In the genomic region with DNA sequence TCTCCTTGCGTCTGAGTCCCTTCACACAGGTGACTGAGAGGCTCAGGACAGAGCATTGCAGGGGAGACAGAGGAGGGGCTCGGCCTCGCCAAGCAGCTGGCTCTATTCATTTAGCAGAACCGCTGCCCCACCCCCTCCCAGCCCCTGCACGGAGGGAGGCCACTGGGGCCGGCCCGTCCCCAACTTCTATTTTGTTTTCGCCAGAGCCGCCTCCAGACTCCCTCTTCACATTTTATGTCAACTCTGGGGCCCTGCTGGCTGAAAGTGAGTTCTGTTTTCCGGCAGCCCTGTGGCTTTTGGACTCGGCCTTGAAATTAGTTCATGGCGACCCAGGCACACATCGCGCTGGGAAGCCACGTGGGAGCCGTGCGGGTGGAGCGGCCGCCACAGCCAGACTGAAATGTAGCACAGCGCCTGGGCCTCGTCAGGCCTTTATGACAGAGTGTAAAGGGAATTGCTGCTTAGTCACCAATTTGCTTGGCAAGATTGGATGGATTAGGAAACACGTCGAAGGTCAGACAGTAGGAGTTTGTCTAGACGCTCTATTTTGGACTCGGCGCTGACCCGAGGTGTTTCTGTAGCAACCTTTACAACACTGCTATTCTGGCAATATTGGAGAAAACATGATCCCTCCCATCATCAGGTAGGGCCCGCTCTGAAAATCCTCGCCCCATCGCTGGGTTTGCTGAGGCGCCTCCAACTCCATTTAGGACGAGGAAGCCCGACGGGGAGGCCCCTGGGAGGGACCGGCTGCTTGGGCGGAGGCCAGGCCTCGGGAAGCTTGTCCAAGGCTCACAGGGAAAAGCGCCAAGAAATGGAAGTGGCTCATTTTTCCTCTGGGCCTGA, we compare ENCODE assay signal across 9 cellular contexts.
DNase-seq lines count a peak whose midpoint lies in the region; ATAC-seq, FAIRE-seq and TF ChIP-seq lines count a peak whose summit lies in the region.
"Had no signal": no experiment of that assay in that cellular context is flagged by ENCODE, and none has a peak within 500 bp of the region (broad histone marks: within the 10 kb centered on the region; RNA-seq: fewer than 3 reads in every experiment).

No MANE protein-coding gene starts in this region.

- DNase-seq in AG04450 (ENCODE audit: low read depth, low spot score) (peak; percentile 55), NCI-H226 (peak; percentile 11), fibroblast of the aortic adventitia (ENCODE audit: low read depth) (peak; percentile 97), nephron progenitor cell (peak; percentile 29), GM12891 (ENCODE audit: insufficient read length, low spot score) (no peak)
- no peak for DNase-seq in activated CD4-positive, alpha-beta T cell treated with anti-CD3 and anti-CD28 coated beads, Interleukin-2, amount 10 ng/mL, durations not matched to agents 7 days and 5 days
- no peak for DNase-seq in activated CD4-positive, CD25-positive, alpha-beta regulatory T cell (lab: John Stamatoyannopoulos, UW)

- H3K27me3 ChIP-seq in AG04450 (ENCODE audit: control insufficient read depth, insufficient read depth, low read length), result peaks cover 32% of the 10 kb centered on the region

- H3K27me3 Mint-ChIP-seq in nephron progenitor cell (ENCODE audit: low read depth, poor library complexity), result peaks cover 10% of the 10 kb centered on the region
- peaks cover 18% of the 10 kb centered on the region for H3K27me3 Mint-ChIP-seq in activated CD4-positive, alpha-beta T cell treated with anti-CD3 and anti-CD28 coated beads, Interleukin-2, amount 10 ng/mL, durations not matched to agents 7 days and 5 days

- no peak overlapping the region for H3K4me3 Mint-ChIP-seq in nephron progenitor cell
- no peak overlapping the region for H3K4me3 Mint-ChIP-seq in activated CD4-positive, alpha-beta T cell treated with anti-CD3 and anti-CD28 coated beads, Interleukin-2, amount 10 ng/mL, durations not matched to agents 7 days and 5 days

- H3K36me3 Mint-ChIP-seq in nephron progenitor cell (ENCODE audit: low read depth), result peaks cover 7% of the 10 kb centered on the region
- no peaks in the 10 kb centered on the region for H3K36me3 Mint-ChIP-seq in activated CD4-positive, alpha-beta T cell treated with anti-CD3 and anti-CD28 coated beads, Interleukin-2, amount 10 ng/mL, durations not matched to agents 7 days and 5 days (ENCODE audit: low read depth)

- H3K9me3 Mint-ChIP-seq in nephron progenitor cell, result peaks cover 16% of the 10 kb centered on the region
- H3K9me3 Mint-ChIP-seq in activated CD4-positive, alpha-beta T cell treated with anti-CD3 and anti-CD28 coated beads, Interleukin-2, amount 10 ng/mL, durations not matched to agents 7 days and 5 days, result peaks cover 6% of the 10 kb centered on the region

- ATAC-seq in GM21390 (IDR thresholded peaks at IDR 0.05; ENCODE audit: unreplicated experiment), result no peak
- ATAC-seq: activated naive CD4-positive, alpha-beta T cell treated with anti-CD3 and anti-CD28 coated beads, Interleukin-2, amount 50 U/mL, for 72 hours had no signal

- H3K4me3 ChIP-seq in AG04450 (ENCODE audit: low read depth, low read length) (no peak overlapping the region), fibroblast of the aortic adventitia (ENCODE audit: low read depth, low read length) (no peak overlapping the region)

- CTCF ChIA-PET in AG04450 (lab: Charles Lee), result interaction anchor here (0.7 kb wide), 1 partner anchor 9 kb away, joined by 3 read pairs; no protein-coding TSS in a partner anchor
- CTCF ChIA-PET in activated CD4-positive, alpha-beta T cell treated with anti-CD3 and anti-CD28 coated beads, Interleukin-2, amount 10 ng/mL, durations not matched to agents 7 days and 5 days (lab: Charles Lee), result no interaction called here

- peaks cover 26% of the 10 kb centered on the region for H3K4me1 Mint-ChIP-seq in nephron progenitor cell
- peaks cover 4% of the 10 kb centered on the region for H3K4me1 Mint-ChIP-seq in activated CD4-positive, alpha-beta T cell treated with anti-CD3 and anti-CD28 coated beads, Interleukin-2, amount 10 ng/mL, durations not matched to agents 7 days and 5 days

- H3K27ac ChIP-seq in AG04450 (ENCODE audit: low read depth, low read length), result peak overlapping the region; percentile 39

- H3K9me3 ChIP-seq in AG04450 (ENCODE audit: control insufficient read depth, insufficient read depth, low read length), result peaks cover 12% of the 10 kb centered on the region

- H3K27ac Mint-ChIP-seq in nephron progenitor cell, result peak overlapping the region; percentile 54
- H3K27ac Mint-ChIP-seq in activated CD4-positive, alpha-beta T cell treated with anti-CD3 and anti-CD28 coated beads, Interleukin-2, amount 10 ng/mL, durations not matched to agents 7 days and 5 days, result no peak overlapping the region
- H3K27ac Mint-ChIP-seq: activated naive CD4-positive, alpha-beta T cell treated with anti-CD3 and anti-CD28 coated beads, Interleukin-2, amount 50 U/mL, for 72 hours had no signal

- FAIRE-seq in GM12891 (lab: Jason Lieb, UNC), result no peak

- POLR2A ChIA-PET in AG04450 (lab: Yijun Ruan, JAX), result no interaction called here
- POLR2A ChIA-PET in activated CD4-positive, alpha-beta T cell treated with anti-CD3 and anti-CD28 coated beads, Interleukin-2, amount 10 ng/mL, durations not matched to agents 7 days and 5 days (lab: Charles Lee), result no interaction called here

- TF ChIP-seq POLR2A in GM12891 (IDR thresholded peaks at IDR 0.05; ENCODE audit: low read depth, low read length), result no peak

- TF ChIP-seq CTCF in AG04450 (IDR thresholded peaks at IDR 0.05; ENCODE audit: low read depth, low read length) (no peak), fibroblast of the aortic adventitia (IDR thresholded peaks at IDR 0.05; ENCODE audit: insufficient read depth, low read length) (no peak), nephron progenitor cell (IDR thresholded peaks at IDR 0.05) (no peak)

TF ChIP-seq in GM12891, 5 proteins besides CTCF, POLR2A, EP300 and RAD21:
- no peak for TF ChIP-seq SPI1 (IDR thresholded peaks at IDR 0.05; ENCODE audit: low read depth, low read length)
- no peak for TF ChIP-seq POU2F2 (IDR thresholded peaks at IDR 0.05; ENCODE audit: low read depth, low read length)
- TF ChIP-seq TAF1 (IDR thresholded peaks at IDR 0.05; ENCODE audit: low read depth, low read length), result no peak
- TF ChIP-seq POLR2AphosphoS5 (IDR thresholded peaks at IDR 0.05; ENCODE audit: low read depth, low read length), result no peak
- TF ChIP-seq PAX5 (IDR thresholded peaks at IDR 0.05; ENCODE audit: insufficient read depth, low read length, severe bottlenecking), result no peak

Comparison
In these comparisons a context has a peak if more than half of its experiments do, and no peak if none do; other contexts are left out.
1. DNase-seq: peak in AG04450 (single experiment), NCI-H226 (single experiment), fibroblast of the aortic adventitia (single experiment) and nephron progenitor cell (single experiment); none in GM12891 (single experiment), activated CD4-positive, alpha-beta T cell treated with anti-CD3 and anti-CD28 coated beads, Interleukin-2, amount 10 ng/mL, durations not matched to agents 7 days and 5 days (single experiment) and activated CD4-positive, CD25-positive, alpha-beta regulatory T cell (0 of 4).